In the genomic region with DNA sequence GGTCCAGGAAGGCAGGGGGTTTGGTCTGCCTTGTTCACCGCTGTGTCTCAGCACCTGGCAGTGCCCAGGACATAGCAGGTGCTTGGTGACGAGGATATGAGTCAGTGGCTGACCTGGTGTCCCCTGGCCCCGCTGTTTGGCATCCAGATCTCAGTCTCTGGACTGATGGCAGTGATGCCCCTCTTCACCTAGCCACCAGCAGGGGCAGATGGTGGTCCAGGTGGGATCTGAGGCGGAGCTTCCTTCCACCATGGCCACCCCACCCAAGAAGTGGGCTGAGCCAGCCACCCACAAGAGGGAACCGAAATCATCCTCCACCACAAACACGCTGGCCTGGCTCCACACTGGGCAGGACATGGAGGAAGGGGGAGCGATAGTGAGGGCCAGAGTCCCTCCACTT, we compare ENCODE assay signal across 2 cellular contexts.
TF ChIP-seq lines count a peak whose summit lies in the region.

No MANE protein-coding gene starts in this region.

TF ChIP-seq in A549, 52 proteins besides CTCF, POLR2A, EP300 and RAD21 (continued from another document):
- no peak for TF ChIP-seq HMGXB4 (CRISPR knock-in tag; IDR thresholded peaks at IDR 0.05; ENCODE audit: borderline replicate concordance)
- TF ChIP-seq, protein P1, sequence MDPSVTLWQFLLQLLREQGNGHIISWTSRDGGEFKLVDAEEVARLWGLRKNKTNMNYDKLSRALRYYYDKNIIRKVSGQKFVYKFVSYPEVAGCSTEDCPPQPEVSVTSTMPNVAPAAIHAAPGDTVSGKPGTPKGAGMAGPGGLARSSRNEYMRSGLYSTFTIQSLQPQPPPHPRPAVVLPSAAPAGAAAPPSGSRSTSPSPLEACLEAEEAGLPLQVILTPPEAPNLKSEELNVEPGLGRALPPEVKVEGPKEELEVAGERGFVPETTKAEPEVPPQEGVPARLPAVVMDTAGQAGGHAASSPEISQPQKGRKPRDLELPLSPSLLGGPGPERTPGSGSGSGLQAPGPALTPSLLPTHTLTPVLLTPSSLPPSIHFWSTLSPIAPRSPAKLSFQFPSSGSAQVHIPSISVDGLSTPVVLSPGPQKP (IDR thresholded peaks at IDR 0.05; ENCODE audit: low read depth, low read length): no peak
- TF ChIP-seq HOXB5 (CRISPR knock-in tag; IDR thresholded peaks at IDR 0.05): no peak
- TF ChIP-seq NR3C1 (IDR thresholded peaks at IDR 0.05): no peak
- no peak for TF ChIP-seq NPAS2 (CRISPR knock-in tag; IDR thresholded peaks at IDR 0.05; ENCODE audit: borderline replicate concordance)
- no peak for TF ChIP-seq BHLHE40 (IDR thresholded peaks at IDR 0.05; ENCODE audit: low read depth, low read length)

TF ChIP-seq in GM23338, 12 proteins besides CTCF, POLR2A, EP300 and RAD21:
- TF ChIP-seq ZNF462 (CRISPR knock-in tag; IDR thresholded peaks at IDR 0.05) (no peak), POLR2AphosphoS5 (IDR thresholded peaks at IDR 0.05; ENCODE audit: low read depth) (no peak), ZNF114 (CRISPR knock-in tag; IDR thresholded peaks at IDR 0.05) (no peak), ZNF331 (CRISPR knock-in tag; IDR thresholded peaks at IDR 0.05; ENCODE audit: low read depth) (no peak), STAT1 (IDR thresholded peaks at IDR 0.05; ENCODE audit: unreplicated experiment) (no peak), JUNB (IDR thresholded peaks at IDR 0.05; ENCODE audit: unreplicated experiment) (no peak), NANOG (IDR thresholded peaks at IDR 0.05; ENCODE audit: borderline replicate concordance) (no peak)
- TF ChIP-seq, protein P2, sequence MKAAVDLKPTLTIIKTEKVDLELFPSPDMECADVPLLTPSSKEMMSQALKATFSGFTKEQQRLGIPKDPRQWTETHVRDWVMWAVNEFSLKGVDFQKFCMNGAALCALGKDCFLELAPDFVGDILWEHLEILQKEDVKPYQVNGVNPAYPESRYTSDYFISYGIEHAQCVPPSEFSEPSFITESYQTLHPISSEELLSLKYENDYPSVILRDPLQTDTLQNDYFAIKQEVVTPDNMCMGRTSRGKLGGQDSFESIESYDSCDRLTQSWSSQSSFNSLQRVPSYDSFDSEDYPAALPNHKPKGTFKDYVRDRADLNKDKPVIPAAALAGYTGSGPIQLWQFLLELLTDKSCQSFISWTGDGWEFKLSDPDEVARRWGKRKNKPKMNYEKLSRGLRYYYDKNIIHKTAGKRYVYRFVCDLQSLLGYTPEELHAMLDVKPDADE (IDR thresholded peaks at IDR 0.05): no peak
- TF ChIP-seq, protein P3, sequence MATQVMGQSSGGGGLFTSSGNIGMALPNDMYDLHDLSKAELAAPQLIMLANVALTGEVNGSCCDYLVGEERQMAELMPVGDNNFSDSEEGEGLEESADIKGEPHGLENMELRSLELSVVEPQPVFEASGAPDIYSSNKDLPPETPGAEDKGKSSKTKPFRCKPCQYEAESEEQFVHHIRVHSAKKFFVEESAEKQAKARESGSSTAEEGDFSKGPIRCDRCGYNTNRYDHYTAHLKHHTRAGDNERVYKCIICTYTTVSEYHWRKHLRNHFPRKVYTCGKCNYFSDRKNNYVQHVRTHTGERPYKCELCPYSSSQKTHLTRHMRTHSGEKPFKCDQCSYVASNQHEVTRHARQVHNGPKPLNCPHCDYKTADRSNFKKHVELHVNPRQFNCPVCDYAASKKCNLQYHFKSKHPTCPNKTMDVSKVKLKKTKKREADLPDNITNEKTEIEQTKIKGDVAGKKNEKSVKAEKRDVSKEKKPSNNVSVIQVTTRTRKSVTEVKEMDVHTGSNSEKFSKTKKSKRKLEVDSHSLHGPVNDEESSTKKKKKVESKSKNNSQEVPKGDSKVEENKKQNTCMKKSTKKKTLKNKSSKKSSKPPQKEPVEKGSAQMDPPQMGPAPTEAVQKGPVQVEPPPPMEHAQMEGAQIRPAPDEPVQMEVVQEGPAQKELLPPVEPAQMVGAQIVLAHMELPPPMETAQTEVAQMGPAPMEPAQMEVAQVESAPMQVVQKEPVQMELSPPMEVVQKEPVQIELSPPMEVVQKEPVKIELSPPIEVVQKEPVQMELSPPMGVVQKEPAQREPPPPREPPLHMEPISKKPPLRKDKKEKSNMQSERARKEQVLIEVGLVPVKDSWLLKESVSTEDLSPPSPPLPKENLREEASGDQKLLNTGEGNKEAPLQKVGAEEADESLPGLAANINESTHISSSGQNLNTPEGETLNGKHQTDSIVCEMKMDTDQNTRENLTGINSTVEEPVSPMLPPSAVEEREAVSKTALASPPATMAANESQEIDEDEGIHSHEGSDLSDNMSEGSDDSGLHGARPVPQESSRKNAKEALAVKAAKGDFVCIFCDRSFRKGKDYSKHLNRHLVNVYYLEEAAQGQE (IDR thresholded peaks at IDR 0.05; ENCODE audit: unreplicated experiment): no peak
